Comparison of ENCODE assay signal across 32 cellular contexts in genomic region chr9:112810696-112811490, GRCh38.
DNase-seq lines count a peak whose midpoint lies in the region; ATAC-seq, FAIRE-seq and TF ChIP-seq lines count a peak whose summit lies in the region.
"Had no signal": no experiment of that assay in that cellular context is flagged by ENCODE, and none has a peak within 500 bp of the region (broad histone marks: within the 10 kb centered on the region; RNA-seq: fewer than 3 reads in every experiment).

No MANE protein-coding gene starts in this region.

- H3K4me1 ChIP-seq in HUES6 (ENCODE audit: control insufficient read depth, insufficient read depth, low read length) (peaks cover 15% of the 10 kb centered on the region; the same call in 1 of the 2 replicates), K562 (replicated peaks in 1 of 2; ENCODE audit: control insufficient read depth in 2 of 2, insufficient read depth in 2 of 2, low read length in 2 of 2) (peaks cover 10 to 18% of the 10 kb centered on the region in 2 experiments; a peak in 4 of 5 replicates), spleen (peaks cover 2 to 37% (median 27%) of the 10 kb centered on the region in 6 donors)
- H3K4me1 ChIP-seq: colonic mucosa had no signal

- no peaks in the 10 kb centered on the region for H3K79me2 ChIP-seq in K562 (ENCODE audit: control insufficient read depth, insufficient read depth, low read length)

- no peaks in the 10 kb centered on the region for H3K9me3 Mint-ChIP-seq in stimulated activated naive CD8-positive, alpha-beta T cell treated with anti-CD3 and anti-CD28 coated beads, Interleukin-15, amount 100 ng/mL, for 72 hours
- H3K9me3 Mint-ChIP-seq: activated naive CD8-positive, alpha-beta T cell treated with anti-CD3 and anti-CD28 coated beads, Interleukin-2, amount 10 ng/mL, durations not matched to agents 7 days and 5 days; HFFc6; nephron; stimulated activated naive B cell treated with anti-CD40 and anti-IgM and Interleukin-4, amounts not matched to agents 10 μg/mL and 1 μg/mL and 100 μg/mL, for 72 hours; T-helper 2 cell treated with Interferon-gamma antibody and Interleukin-4, amounts not matched to agents 5 μg/mL and 100 μg/mL, for 36 hours had no signal

- H4K20me1 ChIP-seq in K562 (replicated peaks; ENCODE audit: control insufficient read depth, insufficient read depth, low read length): no peaks in the 10 kb centered on the region; the same call in 1 of the 2 replicates

- H3K4me3 Mint-ChIP-seq in stimulated activated naive CD8-positive, alpha-beta T cell treated with anti-CD3 and anti-CD28 coated beads, Interleukin-15, amount 100 ng/mL, for 72 hours: no peak overlapping the region
- H3K4me3 Mint-ChIP-seq: activated naive CD8-positive, alpha-beta T cell treated with anti-CD3 and anti-CD28 coated beads, Interleukin-2, amount 10 ng/mL, durations not matched to agents 7 days and 5 days; HFFc6; nephron; stimulated activated naive B cell treated with anti-CD40 and anti-IgM and Interleukin-4, amounts not matched to agents 10 μg/mL and 1 μg/mL and 100 μg/mL, for 72 hours; T-helper 2 cell treated with Interferon-gamma antibody and Interleukin-4, amounts not matched to agents 5 μg/mL and 100 μg/mL, for 36 hours had no signal

- peak; percentile 83 for FAIRE-seq in K562 (lab: Jason Lieb, UNC)
- FAIRE-seq: bronchial epithelial cell, kidney, RCC 7860 had no signal

- H3K9me1 ChIP-seq in K562 (ENCODE audit: control insufficient read depth, insufficient read depth, low read length): no peaks in the 10 kb centered on the region

- H2AFZ ChIP-seq in K562 (ENCODE audit: low read depth, low read length): peak overlapping the region; percentile 83

- no peak overlapping the region for H3K27ac Mint-ChIP-seq in stimulated activated naive CD8-positive, alpha-beta T cell treated with anti-CD3 and anti-CD28 coated beads, Interleukin-15, amount 100 ng/mL, for 72 hours
- H3K27ac Mint-ChIP-seq: activated naive CD8-positive, alpha-beta T cell treated with anti-CD3 and anti-CD28 coated beads, Interleukin-2, amount 10 ng/mL, durations not matched to agents 7 days and 5 days; HFFc6; nephron; stimulated activated naive B cell treated with anti-CD40 and anti-IgM and Interleukin-4, amounts not matched to agents 10 μg/mL and 1 μg/mL and 100 μg/mL, for 72 hours; T-helper 2 cell treated with Interferon-gamma antibody and Interleukin-4, amounts not matched to agents 5 μg/mL and 100 μg/mL, for 36 hours had no signal

- H3K4me2 ChIP-seq in K562 (ENCODE audit: insufficient read depth, low read length): peak overlapping the region; percentile 70

- no peak for TF ChIP-seq CTCF in K562 (IDR thresholded peaks at IDR 0.05 in 2 of 3, conservative IDR thresholded peaks at IDR 0.05 in 1 of 3; ENCODE audit: insufficient read depth in 2 of 3, low read depth in 1 of 3, low read length in 3 of 3)
- TF ChIP-seq CTCF in spleen (IDR thresholded peaks at IDR 0.05 in 8 of 11, conservative IDR thresholded peaks at IDR 0.05 in 3 of 11): no peak

- H3K4me1 Mint-ChIP-seq in stimulated activated naive CD8-positive, alpha-beta T cell treated with anti-CD3 and anti-CD28 coated beads, Interleukin-15, amount 100 ng/mL, for 72 hours: no peaks in the 10 kb centered on the region
- H3K4me1 Mint-ChIP-seq: activated naive CD8-positive, alpha-beta T cell treated with anti-CD3 and anti-CD28 coated beads, Interleukin-2, amount 10 ng/mL, durations not matched to agents 7 days and 5 days had no signal

- peak; percentile 50; the same call in 1 of the 2 replicates for TF ChIP-seq EP300 in K562 (IDR thresholded peaks at IDR 0.05; ENCODE audit: low read length)

- no peak overlapping the region for H3K4me3 ChIP-seq in HUES6 (ENCODE audit: low read depth, low read length)
- no peak overlapping the region for H3K4me3 ChIP-seq in K562
- H3K4me3 ChIP-seq in spleen: no peak overlapping the region
- H3K4me3 ChIP-seq: colonic mucosa, MG63, mucosa of descending colon had no signal

- H3K9ac ChIP-seq in HUES6 (ENCODE audit: low read length) (peak overlapping the region; percentile 1), K562 (ENCODE audit: insufficient read depth in 1 of 2, low read depth in 2 of 2, low read length in 2 of 2) (peak overlapping the region; percentile 46 to 91)

- peak; percentile 71 to 84 (median 76) for DNase-seq in K562 (ENCODE audit: extremely low read depth in 1 of 4, low spot score in 3 of 4)
- DNase-seq in left kidney (ENCODE audit: low read depth, low spot score): peak; percentile 31
- peak; percentile 47 for DNase-seq in spleen
- DNase-seq in stimulated activated CD4-positive, alpha-beta T cell treated with anti-CD3 and anti-CD28 coated beads, Interleukin-15, amount 100 ng/mL, for 24 hours: no peak
- DNase-seq in HuH-7 (ENCODE audit: low spot score): no peak
- DNase-seq in activated CD4-positive, alpha-beta T cell treated with anti-CD3 and anti-CD28 coated beads, Interleukin-2, amount 50 U/mL, for 4 hours: no peak
- no peak for DNase-seq in stimulated activated naive CD8-positive, alpha-beta T cell treated with anti-CD3 and anti-CD28 coated beads, Interleukin-15, amount 100 ng/mL, for 72 hours
- DNase-seq: activated CD4-positive, alpha-beta T cell treated with anti-CD3 and anti-CD28 coated beads for 4 hours; activated effector memory CD4-positive, alpha-beta T cell treated with anti-CD3 and anti-CD28 coated beads, Interleukin-2, amount 50 U/mL, for 16 hours; activated naive CD8-positive, alpha-beta T cell treated with anti-CD3 and anti-CD28 coated beads, Interleukin-2, amount 10 ng/mL, durations not matched to agents 7 days and 5 days; activated T-cell treated with anti-CD3 and anti-CD28 coated beads, Interleukin-2, amount 50 U/mL, for 1 hour; aorta; colonic mucosa; DMS79; effector CD8-positive, alpha-beta T cell; HFFc6; kidney; MG63; mucosa of descending colon; NCI-H1105 treated with DMSO at 0.1 percent for 48 hours; NCI-H2029; NCI-H526 treated with DMSO at 0.1 percent for 48 hours; SIG-M5; stimulated activated naive B cell treated with anti-CD40 and anti-IgM and Interleukin-4, amounts not matched to agents 10 μg/mL and 1 μg/mL and 100 μg/mL, for 72 hours had no signal

- H3K36me3 ChIP-seq in HUES6 (ENCODE audit: control insufficient read depth, insufficient read depth, low read length): peaks cover 7% of the 10 kb centered on the region; the same call in 1 of the 2 replicates
- no peaks in the 10 kb centered on the region for H3K36me3 ChIP-seq in K562 (ENCODE audit: control insufficient read depth, insufficient read depth, low read length)
- peaks cover 0 to 21% (median 0%) of the 10 kb centered on the region in 6 donors for H3K36me3 ChIP-seq in spleen
- H3K36me3 ChIP-seq: colonic mucosa, MG63 had no signal

- CTCF ChIA-PET in K562 (lab: Yijun Ruan, JAX; ENCODE audit: low intra/inter-chr PET ratio): no interaction called here

- WGBS in K562 (ENCODE audit: insufficient coverage, low coverage, missing lambda C conversion rate): 8% methylated on average over 16 of the region's 17 CpGs
- 86 to 94% (median 92%) methylated on average over 17 of the region's 17 CpGs for WGBS in spleen, 5 donors

- H3K27ac ChIP-seq in HUES6 (ENCODE audit: low read depth, low read length) (no peak overlapping the region), K562 (ENCODE audit: extremely low read depth, low read depth, low read length) (peak overlapping the region; percentile 47), spleen (no peak overlapping the region)
- H3K27ac ChIP-seq: C4-2B, colonic mucosa, epithelial cell of prostate, VCaP had no signal

- intact Hi-C loops in K562 (cut with micrococcal nuclease): no loop called here
- intact Hi-C loops in spleen (cut with DNase I; ENCODE audit: low total_unique reads): no loop called here

- no peaks in the 10 kb centered on the region for H3K27me3 Mint-ChIP-seq in stimulated activated naive CD8-positive, alpha-beta T cell treated with anti-CD3 and anti-CD28 coated beads, Interleukin-15, amount 100 ng/mL, for 72 hours
- H3K27me3 Mint-ChIP-seq: activated naive CD8-positive, alpha-beta T cell treated with anti-CD3 and anti-CD28 coated beads, Interleukin-2, amount 10 ng/mL, durations not matched to agents 7 days and 5 days had no signal

- no TSS peak for BruUV-seq in K562 (replicated peaks; lab: Mats Ljungman, UMichigan)

- peak; percentile 82 for ATAC-seq in K562
- ATAC-seq in stimulated activated naive CD8-positive, alpha-beta T cell treated with anti-CD3 and anti-CD28 coated beads, Interleukin-15, amount 100 ng/mL, for 72 hours: no peak
- ATAC-seq: mucosa of descending colon had no signal

- H3K9me3 ChIP-seq in HUES6 (ENCODE audit: control insufficient read depth, insufficient read depth, low read depth, low read length) (no peaks in the 10 kb centered on the region), K562 (replicated peaks; ENCODE audit: control insufficient read depth, insufficient read depth, low read depth, low read length) (no peaks in the 10 kb centered on the region), spleen (no peaks in the 10 kb centered on the region)
- H3K9me3 ChIP-seq: colonic mucosa, MG63, mucosa of descending colon had no signal

- POLR2A ChIA-PET in K562 (lab: Yijun Ruan, JAX): interaction anchor here (0.6 to 1.5 kb wide), 3 partner anchors 13 to 641 kb away, joined by 3 read pairs; no protein-coding TSS in a partner anchor

- no peak for TF ChIP-seq RAD21 in K562 (CRISPR knock-in tag; conservative IDR thresholded peaks at IDR 0.05 in 1 of 2, IDR thresholded peaks at IDR 0.05 in 1 of 2)

- in situ Hi-C loops in K562 (cut with MboI): loop anchor here (25.0 kb wide), 1 partner anchor 724 kb away; no protein-coding TSS in a partner anchor

- no peaks in the 10 kb centered on the region for H3K27me3 ChIP-seq in HUES6 (ENCODE audit: control insufficient read depth, insufficient read depth, low read length)
- H3K27me3 ChIP-seq in K562 (ENCODE audit: control insufficient read depth in 2 of 2, insufficient read depth in 2 of 2, low read length in 2 of 2): no peaks in the 10 kb centered on the region
- H3K27me3 ChIP-seq in spleen (replicated peaks in 1 of 7): no peaks in the 10 kb centered on the region
- H3K27me3 ChIP-seq: colonic mucosa, MG63 had no signal

- TF ChIP-seq POLR2A in K562 (conservative IDR thresholded peaks at IDR 0.05): no peak
- no peak for TF ChIP-seq POLR2A in spleen (IDR thresholded peaks at IDR 0.05)

TF ChIP-seq in K562, 482 proteins besides CTCF, POLR2A, EP300 and RAD21 (continues in another document):
- TF ChIP-seq ARID1B (IDR thresholded peaks at IDR 0.05) (peak; percentile 93), ZFP91 (CRISPR knock-in tag; IDR thresholded peaks at IDR 0.05) (0 out of 2 replicates have a peak, but pooled peaks have one; percentile 28)

Comparison
In these comparisons a context has a peak if more than half of its experiments do, and no peak if none do; other contexts are left out.
1. DNase-seq: peak in K562 (4 of 4), left kidney (single experiment) and spleen (single experiment); none in stimulated activated CD4-positive, alpha-beta T cell treated with anti-CD3 and anti-CD28 coated beads, Interleukin-15, amount 100 ng/mL, for 24 hours (single experiment), HuH-7 (single experiment), activated CD4-positive, alpha-beta T cell treated with anti-CD3 and anti-CD28 coated beads, Interleukin-2, amount 50 U/mL, for 4 hours (0 of 2) and stimulated activated naive CD8-positive, alpha-beta T cell treated with anti-CD3 and anti-CD28 coated beads, Interleukin-15, amount 100 ng/mL, for 72 hours (0 of 2).